ENCODE assay signal across 8 cellular contexts in the genomic region with DNA sequence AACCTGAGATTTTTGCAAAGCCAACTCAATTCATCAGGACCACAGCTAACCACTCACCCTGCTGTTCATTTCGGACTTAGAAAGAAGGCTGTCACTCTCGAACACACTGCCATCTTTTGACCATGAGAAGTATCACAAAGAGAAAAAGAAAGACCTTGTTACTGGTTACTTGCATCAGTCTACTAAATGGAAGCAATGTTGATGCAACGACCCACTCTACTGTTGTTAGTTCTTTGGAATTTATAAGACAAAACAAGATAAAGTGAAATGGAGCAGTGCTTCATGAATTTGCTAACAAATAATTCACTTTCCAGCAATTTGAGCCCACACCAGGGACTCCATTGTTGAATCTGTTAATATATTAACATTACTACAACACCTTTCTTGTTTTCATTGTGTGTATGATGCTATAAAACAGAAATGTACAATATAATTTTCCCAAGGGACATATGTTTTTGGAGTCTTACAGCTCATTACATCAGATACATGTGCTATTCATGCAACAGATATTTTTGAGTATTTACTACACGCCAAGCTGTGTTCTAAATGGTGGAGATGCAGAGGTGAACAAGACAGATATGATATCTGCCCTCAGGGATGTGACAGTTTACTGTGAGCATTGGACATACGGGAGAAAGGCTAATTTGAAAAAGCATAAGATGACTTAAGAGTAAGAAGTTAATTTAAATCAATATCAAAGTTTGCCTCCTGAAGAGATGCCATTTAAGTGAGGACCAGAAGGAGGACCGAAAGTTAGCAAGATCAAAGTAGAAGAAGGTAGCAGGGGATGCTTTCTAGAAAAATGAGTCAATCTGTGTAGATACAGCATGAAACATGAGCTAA.
A peak's percentile ranks its signal among the peaks of the same experiment; 100 is the strongest.
DNase-seq lines count a peak whose midpoint lies in the region; ATAC-seq, FAIRE-seq and TF ChIP-seq lines count a peak whose summit lies in the region.

No MANE protein-coding gene starts in this region.

- no peak overlapping the region for H3K27ac Mint-ChIP-seq in activated CD8-positive, alpha-beta T cell treated with anti-CD3 and anti-CD28 coated beads, Interleukin-2, amount 10 ng/mL, durations not matched to agents 7 days and 5 days

- no peaks in the 10 kb centered on the region for H3K9me3 Mint-ChIP-seq in activated CD8-positive, alpha-beta T cell treated with anti-CD3 and anti-CD28 coated beads, Interleukin-2, amount 10 ng/mL, durations not matched to agents 7 days and 5 days (ENCODE audit: insufficient read depth)

- H3K4me1 ChIP-seq in left ventricle myocardium inferior = peaks cover 18% of the 10 kb centered on the region
- H3K4me1 ChIP-seq in small intestine (ENCODE audit: control insufficient read depth in 2 of 2, insufficient read depth in 1 of 2, low read depth in 1 of 2, low read length in 1 of 2) = no peaks in the 10 kb centered on the region

- H3K27ac ChIP-seq in left ventricle myocardium inferior (replicated peaks) (no peak overlapping the region), small intestine (ENCODE audit: low read depth in 1 of 2, low read length in 1 of 2) (no peak overlapping the region)

- no peaks in the 10 kb centered on the region for H3K27me3 ChIP-seq in left ventricle myocardium inferior (ENCODE audit: low read depth)
- no peaks in the 10 kb centered on the region for H3K27me3 ChIP-seq in small intestine (ENCODE audit: control insufficient read depth in 2 of 2, insufficient read depth in 2 of 2, low read length in 2 of 2)

- POLR2A ChIA-PET in activated CD8-positive, alpha-beta T cell treated with anti-CD3 and anti-CD28 coated beads, Interleukin-2, amount 10 ng/mL, durations not matched to agents 7 days and 5 days (lab: Charles Lee) = no interaction called here

- H3K4me1 Mint-ChIP-seq in activated CD8-positive, alpha-beta T cell treated with anti-CD3 and anti-CD28 coated beads, Interleukin-2, amount 10 ng/mL, durations not matched to agents 7 days and 5 days (ENCODE audit: low read depth) = no peaks in the 10 kb centered on the region

- no peak overlapping the region for H3K4me3 Mint-ChIP-seq in activated CD8-positive, alpha-beta T cell treated with anti-CD3 and anti-CD28 coated beads, Interleukin-2, amount 10 ng/mL, durations not matched to agents 7 days and 5 days

- WGBS in small intestine, 3 donors = 44 to 49% (median 45%) methylated on average over 6 of the region's 6 CpGs

- FAIRE-seq in small intestine (lab: Jason Lieb, UNC) = no peak

- TF ChIP-seq CTCF in GM12875 (IDR thresholded peaks at IDR 0.05; ENCODE audit: borderline replicate concordance, insufficient read depth, low read depth, low read length) (peak; percentile 51; the same call in 1 of the 2 replicates), left ventricle myocardium inferior (IDR thresholded peaks at IDR 0.05; ENCODE audit: borderline replicate concordance) (peak; percentile 72)

- intact Hi-C loops in left ventricle myocardium inferior (cut with micrococcal nuclease) = loop anchor here (5.0 kb wide), 1 partner anchor 155 kb away; no protein-coding TSS in a partner anchor

- H3K36me3 ChIP-seq in left ventricle myocardium inferior (no peaks in the 10 kb centered on the region), small intestine (ENCODE audit: control insufficient read depth in 2 of 2, insufficient read depth in 2 of 2, low read length in 2 of 2) (no peaks in the 10 kb centered on the region)

- CTCF ChIA-PET in activated CD8-positive, alpha-beta T cell treated with anti-CD3 and anti-CD28 coated beads, Interleukin-2, amount 10 ng/mL, durations not matched to agents 7 days and 5 days (lab: Charles Lee) = interaction anchor here (0.8 to 4.0 kb wide), 15 partner anchors 9 to 352 kb away, joined by 3 to 27 read pairs (median 4); no protein-coding TSS in a partner anchor

- H3K36me3 Mint-ChIP-seq in activated CD8-positive, alpha-beta T cell treated with anti-CD3 and anti-CD28 coated beads, Interleukin-2, amount 10 ng/mL, durations not matched to agents 7 days and 5 days (ENCODE audit: low read depth) = no peaks in the 10 kb centered on the region

- H3K9me3 ChIP-seq in left ventricle myocardium inferior (replicated peaks) (no peaks in the 10 kb centered on the region), small intestine (ENCODE audit: control insufficient read depth, low read depth) (no peaks in the 10 kb centered on the region)

- peak; percentile 94 for ATAC-seq in HG02678 (IDR thresholded peaks at IDR 0.05; ENCODE audit: unreplicated experiment)
- ATAC-seq in activated CD8-positive, alpha-beta T cell treated with anti-CD3 and anti-CD28 coated beads, Interleukin-2, amount 10 ng/mL, durations not matched to agents 7 days and 5 days = peak; percentile 51

- H3K4me3 ChIP-seq in GM12875 (ENCODE audit: low read depth, low read length) = no peak overlapping the region
- H3K4me3 ChIP-seq in left ventricle myocardium inferior = no peak overlapping the region
- no peak overlapping the region for H3K4me3 ChIP-seq in small intestine (ENCODE audit: low read depth in 1 of 2, low read length in 2 of 2)

- H3K27me3 Mint-ChIP-seq in activated CD8-positive, alpha-beta T cell treated with anti-CD3 and anti-CD28 coated beads, Interleukin-2, amount 10 ng/mL, durations not matched to agents 7 days and 5 days (ENCODE audit: low read depth) = peaks cover under 1% of the 10 kb centered on the region

- DNase-seq in AG08396 (ENCODE audit: low spot score) (peak; percentile 25), NCI-H1092 treated with DMSO at 0.1 percent for 48 hours (lab: John Stamatoyannopoulos, UW) (peak; percentile 23), left ventricle myocardium inferior (no peak), small intestine (peak; percentile 77)
- DNase-seq in activated CD8-positive, alpha-beta T cell treated with anti-CD3 and anti-CD28 coated beads, Interleukin-2, amount 10 ng/mL, durations not matched to agents 7 days and 5 days = no peak
- DNase-seq in activated T-cell treated with anti-CD3 and anti-CD28 coated beads, Interleukin-2, amount 50 U/mL, for 48 hours = no peak

Comparison
In these comparisons a context has a peak if more than half of its experiments do, and no peak if none do; other contexts are left out.
1. DNase-seq: peak in AG08396 (single experiment), NCI-H1092 treated with DMSO at 0.1 percent for 48 hours (single experiment) and small intestine (single experiment); none in activated CD8-positive, alpha-beta T cell treated with anti-CD3 and anti-CD28 coated beads, Interleukin-2, amount 10 ng/mL, durations not matched to agents 7 days and 5 days (single experiment), left ventricle myocardium inferior (single experiment) and activated T-cell treated with anti-CD3 and anti-CD28 coated beads, Interleukin-2, amount 50 U/mL, for 48 hours (0 of 2).